In the genomic region with DNA sequence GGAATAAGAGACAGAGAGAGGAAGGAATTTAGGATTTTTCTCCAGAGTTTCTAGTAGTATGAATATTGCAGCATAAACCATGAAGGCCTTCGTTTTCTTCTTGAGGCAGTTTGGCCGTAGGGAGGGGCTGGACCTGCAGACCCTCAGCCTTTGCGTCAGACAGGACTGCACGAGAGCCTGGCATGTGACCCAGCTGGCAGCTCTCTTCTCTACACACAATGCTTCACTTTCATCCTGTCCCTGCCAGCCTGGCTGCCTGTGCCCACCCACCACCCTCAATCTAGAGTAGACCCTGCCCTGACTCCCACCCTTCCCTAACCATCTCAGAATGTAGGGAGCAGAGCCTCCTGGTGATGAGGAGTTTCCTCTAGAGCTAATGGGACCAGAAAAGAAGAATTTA, we compare ENCODE assay signal across 12 cellular contexts. TPM values are rescaled to one million over a fixed set of nuclear protein-coding genes. Genes with fewer than 3 reads are reported as not detected.
A peak's percentile ranks its signal among the peaks of the same experiment; 100 is the strongest.
DNase-seq lines count a peak whose midpoint lies in the region; ATAC-seq, FAIRE-seq and TF ChIP-seq lines count a peak whose summit lies in the region.
"Had no signal": no experiment of that assay in that cellular context is flagged by ENCODE, and none has a peak within 500 bp of the region (broad histone marks: within the 10 kb centered on the region; RNA-seq: fewer than 3 reads in every experiment).

No MANE protein-coding gene starts in this region.

- no peak for TF ChIP-seq POLR2A in body of pancreas (IDR thresholded peaks at IDR 0.05)

- intact Hi-C loops in body of pancreas (cut with DNase I) = no loop called here

- peak overlapping the region; percentile 78 for H3K4me2 ChIP-seq in keratinocyte (ENCODE audit: control insufficient read depth, extremely low read depth, insufficient read depth, low read depth, low read length)

- H3K9me3 ChIP-seq in body of pancreas (no peaks in the 10 kb centered on the region), keratinocyte (ENCODE audit: control insufficient read depth, low read depth, low read length) (no peaks in the 10 kb centered on the region), stomach smooth muscle (ENCODE audit: control insufficient read depth in 2 of 2, low read length in 2 of 2) (no peaks in the 10 kb centered on the region)

- TF ChIP-seq CTCF in body of pancreas (IDR thresholded peaks at IDR 0.05) (no peak), keratinocyte (optimal IDR thresholded peaks at IDR 0.05 in 1 of 3, IDR thresholded peaks at IDR 0.05 in 1 of 3, conservative IDR thresholded peaks at IDR 0.05 in 1 of 3; ENCODE audit: extremely low read depth in 1 of 3, insufficient read depth in 2 of 3, low read length in 3 of 3) (no peak), omental fat pad (IDR thresholded peaks at IDR 0.05) (no peak)

- H2AFZ ChIP-seq in keratinocyte (ENCODE audit: control insufficient read depth, low read length) = no peak overlapping the region

- peak overlapping the region in 3 of 4 donors; percentile 42 to 75 (median 58) for H3K27ac ChIP-seq in body of pancreas
- H3K27ac ChIP-seq in keratinocyte (ENCODE audit: control insufficient read depth, insufficient read depth, low read length) = no peak overlapping the region
- peak overlapping the region; percentile 80 for H3K27ac ChIP-seq in stomach smooth muscle (ENCODE audit: low read length)

- no peak for FAIRE-seq in keratinocyte (lab: Jason Lieb, UNC)
- FAIRE-seq: frontal cortex had no signal

- 41 to 50% methylated on average over 4 of the region's 4 CpGs for WGBS in body of pancreas, 2 donors

- H3K4me1 ChIP-seq in body of pancreas (peaks cover 28% of the 10 kb centered on the region), keratinocyte (ENCODE audit: control insufficient read depth, extremely low read depth, insufficient read depth, low read length) (peaks cover 53% of the 10 kb centered on the region), stomach smooth muscle (ENCODE audit: control insufficient read depth, insufficient read depth, low read length) (peaks cover 48% of the 10 kb centered on the region)

- H3K9ac ChIP-seq in keratinocyte (ENCODE audit: control insufficient read depth, extremely low read depth, insufficient read depth, low read length) = no peak overlapping the region
- peak overlapping the region in 1 of 2 donors; percentile 55 for H3K9ac ChIP-seq in stomach smooth muscle (ENCODE audit: low read length in 2 of 2)

- dilution Hi-C loops in keratinocyte (cut with MboI; ENCODE audit: extremely low pct_ligation_motif_present, low sequenced_read_pairs) = no loop called here

- peaks cover 2% of the 10 kb centered on the region for H3K9me1 ChIP-seq in keratinocyte (ENCODE audit: control insufficient read depth, extremely low read depth, insufficient read depth, low read length)

- H3K79me2 ChIP-seq in keratinocyte (ENCODE audit: control insufficient read depth, insufficient read depth, low read length) = no peaks in the 10 kb centered on the region

- H3K4me3 ChIP-seq in body of pancreas (no peak overlapping the region), keratinocyte (ENCODE audit: control insufficient read depth in 2 of 3, extremely low read depth in 1 of 3, insufficient read depth in 2 of 3, low read depth in 1 of 3, low read length in 3 of 3) (no peak overlapping the region), stomach smooth muscle (ENCODE audit: low read length in 2 of 2) (peak overlapping the region; percentile 67 to 71)

- DNase-seq in body of pancreas (no peak), keratinocyte (ENCODE audit: low read depth, low spot score) (no peak), occipital lobe (lab: John Stamatoyannopoulos, UW) (no peak), omental fat pad (ENCODE audit: low spot score) (no peak)
- DNase-seq: activated T-cell treated with anti-CD3 and anti-CD28 coated beads, Interleukin-2, amount 50 U/mL, for 4 hours; cerebellar nuclear complex; DND-41 had no signal

- H3K36me3 ChIP-seq in body of pancreas (replicated peaks in 1 of 2; ENCODE audit: insufficient read depth in 1 of 2, low read depth in 2 of 2) (no peaks in the 10 kb centered on the region), keratinocyte (ENCODE audit: control insufficient read depth in 2 of 2, extremely low read depth in 1 of 2, insufficient read depth in 2 of 2, low read length in 2 of 2) (peaks cover 0 to 2% of the 10 kb centered on the region in 2 experiments), stomach smooth muscle (ENCODE audit: control insufficient read depth in 2 of 2, insufficient read depth in 2 of 2, low read length in 2 of 2) (no peaks in the 10 kb centered on the region)

- H4K20me1 ChIP-seq in keratinocyte (ENCODE audit: control insufficient read depth, extremely low read depth, insufficient read depth, low read length) = no peaks in the 10 kb centered on the region

- H3K27me3 ChIP-seq in body of pancreas (no peaks in the 10 kb centered on the region), keratinocyte (ENCODE audit: control insufficient read depth, extremely low read depth, insufficient read depth, low read length) (no peaks in the 10 kb centered on the region), stomach smooth muscle (ENCODE audit: control insufficient read depth in 1 of 2, insufficient read depth in 2 of 2, low read length in 2 of 2) (no peaks in the 10 kb centered on the region)

- no peak for ATAC-seq in body of pancreas
- ATAC-seq in GM21515 (IDR thresholded peaks at IDR 0.05; ENCODE audit: unreplicated experiment) = no peak
- no peak for ATAC-seq in omental fat pad (ENCODE audit: low FRiP score)
- ATAC-seq: activated T-cell treated with anti-CD3 and anti-CD28 coated beads, Interleukin-2, amount 50 U/mL, for 4 hours had no signal

RNA-seq across cellular contexts. Expression of gene CA14, which starts 1.6 kb away (rescaled TPM):
- not detected for total RNA-seq in body of pancreas
- polyA plus RNA-seq in keratinocyte = 0.24 to 0.59 TPM (median 0.28 TPM) in 3 replicates
- polyA plus RNA-seq in keratinocyte (2011; ENCODE audit: low read depth) = not detected
- 0.52 and 0.55 TPM in 2 replicates for polyA plus RNA-seq in keratinocyte (2011; cell fraction: cytosol; rRNA removed)
- 0.15 and 0.16 TPM in 2 replicates for polyA plus RNA-seq in keratinocyte (2011; cell fraction: nucleus; rRNA removed)
- 0.54 and 0.71 TPM in 2 replicates for polyA plus RNA-seq in keratinocyte (2012; ENCODE audit: low replicate concordance)
- polyA minus RNA-seq in keratinocyte = 0.16 to 0.64 TPM in 2 of 3 replicates, not detected in the other
- not detected for polyA minus RNA-seq in keratinocyte (2011; cell fraction: cytosol; rRNA and poly(A)+ RNA removed)
- not detected in 2 replicates for polyA minus RNA-seq in keratinocyte (2011; cell fraction: nucleus; rRNA and poly(A)+ RNA removed)
- 1.7 TPM for total RNA-seq in occipital lobe
- not detected for total RNA-seq in omental fat pad
- total RNA-seq: activated T-cell treated with anti-CD3 and anti-CD28 coated beads, Interleukin-2, amount 50 U/mL, for 4 hours; H4; pulmonary artery endothelial cell had no signal

RNA-seq across cellular contexts. Expression of gene APH1A, which starts 9.6 kb away (rescaled TPM):
- 10 to 100 TPM; 33.0 to 56.6 TPM for total RNA-seq in body of pancreas
- polyA plus RNA-seq in keratinocyte = 149 to 174 TPM (median 151 TPM) in 3 replicates
- 20.1 TPM for polyA plus RNA-seq in keratinocyte (2011; ENCODE audit: low read depth)
- polyA plus RNA-seq in keratinocyte (2011; cell fraction: cytosol; rRNA removed) = 144 and 146 TPM in 2 replicates
- polyA plus RNA-seq in keratinocyte (2011; cell fraction: nucleus; rRNA removed) = 125 and 141 TPM in 2 replicates
- polyA plus RNA-seq in keratinocyte (2012; ENCODE audit: low replicate concordance) = 101 and 107 TPM in 2 replicates
- 155 to 195 TPM (median 163 TPM) in 3 replicates for polyA minus RNA-seq in keratinocyte
- 147 TPM for polyA minus RNA-seq in keratinocyte (2011; cell fraction: cytosol; rRNA and poly(A)+ RNA removed)
- 44.3 and 54.5 TPM in 2 replicates for polyA minus RNA-seq in keratinocyte (2011; cell fraction: nucleus; rRNA and poly(A)+ RNA removed)
- total RNA-seq in occipital lobe = 76.7 TPM
- 100 to 1,000 TPM in 1 of 4 donors, 10 to 100 TPM in 3; 90.1 to 101 (median 95.2) TPM for total RNA-seq in omental fat pad

RNA-seq across cellular contexts. Expression of gene C1orf54, which starts 13.4 kb away (rescaled TPM):
- total RNA-seq in body of pancreas = 1 to 10 TPM in 1 of 2 donors, not detected in 1; 8.6 TPM
- 0.94 to 2.0 TPM (median 1.4 TPM) in 3 replicates for polyA plus RNA-seq in keratinocyte
- 13.5 TPM for polyA plus RNA-seq in keratinocyte (2011; ENCODE audit: low read depth)
- polyA plus RNA-seq in keratinocyte (2011; cell fraction: cytosol; rRNA removed) = 1.1 and 1.4 TPM in 2 replicates
- polyA plus RNA-seq in keratinocyte (2011; cell fraction: nucleus; rRNA removed) = 3.9 and 6.3 TPM in 2 replicates
- polyA plus RNA-seq in keratinocyte (2012; ENCODE audit: low replicate concordance) = 1.3 and 7.0 TPM in 2 replicates
- polyA minus RNA-seq in keratinocyte = 0.99 to 1.9 TPM in 2 of 3 replicates, not detected in the other
- polyA minus RNA-seq in keratinocyte (2011; cell fraction: cytosol; rRNA and poly(A)+ RNA removed) = not detected
- 0.74 and 1.3 TPM in 2 replicates for polyA minus RNA-seq in keratinocyte (2011; cell fraction: nucleus; rRNA and poly(A)+ RNA removed)
- total RNA-seq in occipital lobe = 9.2 TPM
- 10 to 100 TPM in 2 of 4 donors, 1 to 10 TPM in 2; 5.8 to 12.0 (median 10.1) TPM for total RNA-seq in omental fat pad

RNA-seq across cellular contexts. Expression of gene CIART, which starts 23.1 kb away (rescaled TPM):
- total RNA-seq in body of pancreas (1 to 10 TPM in 1 of 2 donors, under 1 TPM in 1; 0.66 to 1.3 TPM), occipital lobe (2.5 TPM), omental fat pad (1 to 10 TPM in 3 of 4 donors, under 1 TPM in 1; 0.75 to 5.5 (median 2.2) TPM)
- 14.5 to 15.6 TPM (median 15.0 TPM) in 3 replicates for polyA plus RNA-seq in keratinocyte
- 27.9 TPM for polyA plus RNA-seq in keratinocyte (2011; ENCODE audit: low read depth)
- 8.9 and 10.7 TPM in 2 replicates for polyA plus RNA-seq in keratinocyte (2011; cell fraction: cytosol; rRNA removed)
- 26.5 and 29.7 TPM in 2 replicates for polyA plus RNA-seq in keratinocyte (2011; cell fraction: nucleus; rRNA removed)
- polyA plus RNA-seq in keratinocyte (2012; ENCODE audit: low replicate concordance) = 7.3 and 35.5 TPM in 2 replicates
- polyA minus RNA-seq in keratinocyte = 11.9 to 18.1 TPM (median 16.5 TPM) in 3 replicates
- polyA minus RNA-seq in keratinocyte (2011; cell fraction: cytosol; rRNA and poly(A)+ RNA removed) = 5.2 TPM
- polyA minus RNA-seq in keratinocyte (2011; cell fraction: nucleus; rRNA and poly(A)+ RNA removed) = 4.9 and 6.9 TPM in 2 replicates

RNA-seq across cellular contexts. Expression of gene ANP32E, which starts 23.3 kb away (rescaled TPM):
- total RNA-seq in body of pancreas (1 to 10 TPM; 9.2 to 9.3 TPM), occipital lobe (20.3 TPM), omental fat pad (10 to 100 TPM in 3 of 4 donors, 1 to 10 TPM in 1; 8.7 to 20.2 (median 13.8) TPM)
- 6.1 to 18.9 TPM (median 9.2 TPM) in 3 replicates for polyA plus RNA-seq in keratinocyte
- 30.5 TPM for polyA plus RNA-seq in keratinocyte (2011; ENCODE audit: low read depth)
- polyA plus RNA-seq in keratinocyte (2011; cell fraction: cytosol; rRNA removed) = 6.5 and 10.5 TPM in 2 replicates
- 4.3 and 8.0 TPM in 2 replicates for polyA plus RNA-seq in keratinocyte (2011; cell fraction: nucleus; rRNA removed)
- polyA plus RNA-seq in keratinocyte (2012; ENCODE audit: low replicate concordance) = 9.5 and 31.9 TPM in 2 replicates
- polyA minus RNA-seq in keratinocyte = 3.0 to 7.8 TPM (median 5.6 TPM) in 3 replicates
- 5.8 TPM for polyA minus RNA-seq in keratinocyte (2011; cell fraction: cytosol; rRNA and poly(A)+ RNA removed)
- polyA minus RNA-seq in keratinocyte (2011; cell fraction: nucleus; rRNA and poly(A)+ RNA removed) = 2.5 and 5.0 TPM in 2 replicates

Comparison
In these comparisons a context has a peak if more than half of its experiments do, and no peak if none do; other contexts are left out.
1. H3K4me3 ChIP-seq: peak in stomach smooth muscle (2 of 2); none in body of pancreas (0 of 2) and keratinocyte (0 of 3).